ENCODE assay signal across 9 cellular contexts in genomic region chr13:79404985-79405384, GRCh38.
DNase-seq lines count a peak whose midpoint lies in the region; ATAC-seq and TF ChIP-seq lines count a peak whose summit lies in the region.
"Had no signal": no experiment of that assay in that cellular context is flagged by ENCODE, and none has a peak within 500 bp of the region (broad histone marks: within the 10 kb centered on the region; RNA-seq: fewer than 3 reads in every experiment).

No MANE protein-coding gene starts in this region.

- ATAC-seq in GM21447 (IDR thresholded peaks at IDR 0.05; ENCODE audit: unreplicated experiment) = no peak

- TF ChIP-seq CTCF in fibroblast of pulmonary artery (IDR thresholded peaks at IDR 0.05; ENCODE audit: low read length, missing control alignments) = no peak

- H3K4me3 ChIP-seq in fibroblast of pulmonary artery (replicated peaks; ENCODE audit: low read depth, low read length) = peak overlapping the region; percentile 88

- DNase-seq in DMS 273 (lab: John Stamatoyannopoulos, UW; ENCODE audit: unreplicated experiment) = peak; percentile 46
- no peak for DNase-seq in DMS 273 treated with DMSO at 0.1 percent for 48 hours (lab: John Stamatoyannopoulos, UW)
- peak; percentile 46 for DNase-seq in NCI-H69 (lab: John Stamatoyannopoulos, UW)
- no peak for DNase-seq in fibroblast of pulmonary artery (ENCODE audit: low read depth)
- peak; percentile 48 for DNase-seq in stimulated activated CD4-positive, alpha-beta T cell treated with anti-CD3 and anti-CD28 coated beads, Interleukin-15, amount 100 ng/mL, for 24 hours
- no peak for DNase-seq in GM03348 (ENCODE audit: low spot score)
- DNase-seq in NCI-H2029 treated with DMSO at 0.1 percent for 48 hours (lab: John Stamatoyannopoulos, UW) = no peak
- DNase-seq: 8988T had no signal

Comparison
In these comparisons a context has a peak if more than half of its experiments do, and no peak if none do; other contexts are left out.
1. DNase-seq: peak in DMS 273 (single experiment), NCI-H69 (single experiment) and stimulated activated CD4-positive, alpha-beta T cell treated with anti-CD3 and anti-CD28 coated beads, Interleukin-15, amount 100 ng/mL, for 24 hours (single experiment); none in DMS 273 treated with DMSO at 0.1 percent for 48 hours (single experiment), fibroblast of pulmonary artery (single experiment), GM03348 (single experiment) and NCI-H2029 treated with DMSO at 0.1 percent for 48 hours (single experiment).